1 cellular context compared by ENCODE assay signal in the genomic region with DNA sequence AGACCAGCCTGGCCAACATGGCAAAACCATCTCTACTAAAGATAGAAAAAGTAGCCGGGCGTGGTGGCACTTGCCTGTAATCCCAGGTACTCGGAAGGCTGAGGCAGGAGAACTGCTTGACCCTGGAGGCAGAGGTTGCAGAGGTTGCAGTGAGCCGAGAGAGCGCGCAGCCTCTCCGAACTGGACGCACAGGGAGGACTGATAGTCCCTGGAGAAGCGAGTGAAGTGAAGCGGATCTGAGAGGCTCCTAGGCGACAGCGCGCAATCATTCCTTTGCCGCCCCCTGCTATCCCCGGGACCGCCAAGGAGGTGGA.
TF ChIP-seq lines count a peak whose summit lies in the region.

No MANE protein-coding gene starts in this region.

TF ChIP-seq in HepG2, 621 proteins besides CTCF, POLR2A, EP300 and RAD21 (continued from another document and continues in another):
- TF ChIP-seq ZNF512B (CRISPR knock-in tag; IDR thresholded peaks at IDR 0.05; ENCODE audit: borderline replicate concordance): no peak
- TF ChIP-seq ZNF619 (CRISPR knock-in tag; IDR thresholded peaks at IDR 0.05): peak; percentile 6; the same call in 1 of the 2 replicates
- no peak for TF ChIP-seq MTERF4 (CRISPR knock-in tag; IDR thresholded peaks at IDR 0.05)
- TF ChIP-seq, protein P1, sequence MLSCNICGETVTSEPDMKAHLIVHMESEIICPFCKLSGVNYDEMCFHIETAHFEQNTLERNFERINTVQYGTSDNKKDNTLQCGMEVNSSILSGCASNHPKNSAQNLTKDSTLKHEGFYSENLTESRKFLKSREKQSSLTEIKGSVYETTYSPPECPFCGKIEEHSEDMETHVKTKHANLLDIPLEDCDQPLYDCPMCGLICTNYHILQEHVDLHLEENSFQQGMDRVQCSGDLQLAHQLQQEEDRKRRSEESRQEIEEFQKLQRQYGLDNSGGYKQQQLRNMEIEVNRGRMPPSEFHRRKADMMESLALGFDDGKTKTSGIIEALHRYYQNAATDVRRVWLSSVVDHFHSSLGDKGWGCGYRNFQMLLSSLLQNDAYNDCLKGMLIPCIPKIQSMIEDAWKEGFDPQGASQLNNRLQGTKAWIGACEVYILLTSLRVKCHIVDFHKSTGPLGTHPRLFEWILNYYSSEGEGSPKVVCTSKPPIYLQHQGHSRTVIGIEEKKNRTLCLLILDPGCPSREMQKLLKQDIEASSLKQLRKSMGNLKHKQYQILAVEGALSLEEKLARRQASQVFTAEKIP (CRISPR knock-in tag; IDR thresholded peaks at IDR 0.05; ENCODE audit: borderline replicate concordance): no peak
- no peak for TF ChIP-seq TBX3 (IDR thresholded peaks at IDR 0.05; ENCODE audit: borderline replicate concordance)
- TF ChIP-seq NFKBIZ (CRISPR knock-in tag; IDR thresholded peaks at IDR 0.05): 0 out of 2 replicates have a peak, but pooled peaks have one; percentile 26
- no peak for TF ChIP-seq ZBTB7B (CRISPR knock-in tag; IDR thresholded peaks at IDR 0.05)
- TF ChIP-seq NR2F1 (CRISPR knock-in tag; IDR thresholded peaks at IDR 0.05): 0 out of 4 replicates have a peak, but pooled peaks of 1 of the 2 experiments have one; percentile 13
- TF ChIP-seq NPAS2 (CRISPR knock-in tag; IDR thresholded peaks at IDR 0.05; ENCODE audit: borderline replicate concordance): no peak
- TF ChIP-seq, protein P2, sequence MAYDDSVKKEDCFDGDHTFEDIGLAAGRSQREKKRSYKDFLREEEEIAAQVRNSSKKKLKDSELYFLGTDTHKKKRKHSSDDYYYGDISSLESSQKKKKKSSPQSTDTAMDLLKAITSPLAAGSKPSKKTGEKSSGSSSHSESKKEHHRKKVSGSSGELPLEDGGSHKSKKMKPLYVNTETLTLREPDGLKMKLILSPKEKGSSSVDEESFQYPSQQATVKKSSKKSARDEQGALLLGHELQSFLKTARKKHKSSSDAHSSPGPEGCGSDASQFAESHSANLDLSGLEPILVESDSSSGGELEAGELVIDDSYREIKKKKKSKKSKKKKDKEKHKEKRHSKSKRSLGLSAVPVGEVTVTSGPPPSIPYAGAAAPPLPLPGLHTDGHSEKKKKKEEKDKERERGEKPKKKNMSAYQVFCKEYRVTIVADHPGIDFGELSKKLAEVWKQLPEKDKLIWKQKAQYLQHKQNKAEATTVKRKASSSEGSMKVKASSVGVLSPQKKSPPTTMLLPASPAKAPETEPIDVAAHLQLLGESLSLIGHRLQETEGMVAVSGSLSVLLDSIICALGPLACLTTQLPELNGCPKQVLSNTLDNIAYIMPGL (CRISPR knock-in tag; IDR thresholded peaks at IDR 0.05; ENCODE audit: borderline replicate concordance in 1 of 2, low read depth in 1 of 2): no peak
- TF ChIP-seq, protein P3, sequence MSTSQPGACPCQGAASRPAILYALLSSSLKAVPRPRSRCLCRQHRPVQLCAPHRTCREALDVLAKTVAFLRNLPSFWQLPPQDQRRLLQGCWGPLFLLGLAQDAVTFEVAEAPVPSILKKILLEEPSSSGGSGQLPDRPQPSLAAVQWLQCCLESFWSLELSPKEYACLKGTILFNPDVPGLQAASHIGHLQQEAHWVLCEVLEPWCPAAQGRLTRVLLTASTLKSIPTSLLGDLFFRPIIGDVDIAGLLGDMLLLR (CRISPR knock-in tag; IDR thresholded peaks at IDR 0.05): 0 out of 2 replicates have a peak, but pooled peaks have one; percentile 48
- 0 out of 2 replicates have a peak, but pooled peaks have one; percentile 20 for TF ChIP-seq ZNF138 (CRISPR knock-in tag; IDR thresholded peaks at IDR 0.05; ENCODE audit: low read depth)
- no peak for TF ChIP-seq MYC (CRISPR knock-in tag; IDR thresholded peaks at IDR 0.05; ENCODE audit: borderline replicate concordance)
- no peak for TF ChIP-seq CEBPZ (IDR thresholded peaks at IDR 0.05; ENCODE audit: low read length)
- TF ChIP-seq TGIF2 (CRISPR knock-in tag; IDR thresholded peaks at IDR 0.05): no peak
- TF ChIP-seq DNMT1 (CRISPR knock-in tag; IDR thresholded peaks at IDR 0.05): no peak
- TF ChIP-seq, protein P4, sequence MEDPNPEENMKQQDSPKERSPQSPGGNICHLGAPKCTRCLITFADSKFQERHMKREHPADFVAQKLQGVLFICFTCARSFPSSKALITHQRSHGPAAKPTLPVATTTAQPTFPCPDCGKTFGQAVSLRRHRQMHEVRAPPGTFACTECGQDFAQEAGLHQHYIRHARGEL (CRISPR knock-in tag; IDR thresholded peaks at IDR 0.05): 0 out of 2 replicates have a peak, but pooled peaks have one; percentile 60
- no peak for TF ChIP-seq ZBTB34 (CRISPR knock-in tag; IDR thresholded peaks at IDR 0.05)
- no peak for TF ChIP-seq NCOA2 (CRISPR knock-in tag; IDR thresholded peaks at IDR 0.05)
- 0 out of 2 replicates have a peak, but pooled peaks have one; percentile 8 for TF ChIP-seq ZNF772 (CRISPR knock-in tag; IDR thresholded peaks at IDR 0.05)
- no peak for TF ChIP-seq HOXD1 (CRISPR knock-in tag; IDR thresholded peaks at IDR 0.05)
- TF ChIP-seq ARNTL (CRISPR knock-in tag; IDR thresholded peaks at IDR 0.05): no peak
- TF ChIP-seq CAMTA2 (CRISPR knock-in tag; IDR thresholded peaks at IDR 0.05; ENCODE audit: borderline replicate concordance): no peak
- no peak for TF ChIP-seq ZNF615 (CRISPR knock-in tag; IDR thresholded peaks at IDR 0.05; ENCODE audit: borderline replicate concordance)
- peak; percentile 63; the same call in 1 of the 2 replicates for TF ChIP-seq SMAD1 (CRISPR knock-in tag; IDR thresholded peaks at IDR 0.05; ENCODE audit: borderline replicate concordance, low read depth)
- no peak for TF ChIP-seq KMT2B (CRISPR knock-in tag; IDR thresholded peaks at IDR 0.05)
- TF ChIP-seq ZNF276 (CRISPR knock-in tag; IDR thresholded peaks at IDR 0.05; ENCODE audit: low read depth): no peak
- TF ChIP-seq ISL2 (CRISPR knock-in tag; IDR thresholded peaks at IDR 0.05): 0 out of 2 replicates have a peak, but pooled peaks have one; percentile 24
- TF ChIP-seq MED8 (CRISPR knock-in tag; IDR thresholded peaks at IDR 0.05; ENCODE audit: insufficient replicate concordance): peak; percentile 21
- TF ChIP-seq HOXA9 (CRISPR knock-in tag; IDR thresholded peaks at IDR 0.05; ENCODE audit: borderline replicate concordance): no peak
- TF ChIP-seq REL (CRISPR knock-in tag; conservative IDR thresholded peaks at IDR 0.05): 0 out of 2 replicates have a peak, but pooled peaks have one; percentile 11
- TF ChIP-seq HNRNPK (IDR thresholded peaks at IDR 0.05; ENCODE audit: low read depth, low read length, poor library complexity, severe bottlenecking): no peak
- TF ChIP-seq ATAD3A (CRISPR knock-in tag; IDR thresholded peaks at IDR 0.05): no peak
- TF ChIP-seq RARA (CRISPR knock-in tag; IDR thresholded peaks at IDR 0.05): peak; percentile 17; the same call in 1 of the 2 replicates
- no peak for TF ChIP-seq ZNF253 (CRISPR knock-in tag; IDR thresholded peaks at IDR 0.05; ENCODE audit: borderline replicate concordance)
- TF ChIP-seq ZNF441 (CRISPR knock-in tag; IDR thresholded peaks at IDR 0.05; ENCODE audit: borderline replicate concordance): no peak
- TF ChIP-seq ZNF557 (CRISPR knock-in tag; IDR thresholded peaks at IDR 0.05): no peak
- TF ChIP-seq MLLT10 (CRISPR knock-in tag; IDR thresholded peaks at IDR 0.05): no peak
- TF ChIP-seq PHF5A (CRISPR knock-in tag; IDR thresholded peaks at IDR 0.05; ENCODE audit: low read depth, unreplicated experiment): no peak
- no peak for TF ChIP-seq ZNF296 (CRISPR knock-in tag; conservative IDR thresholded peaks at IDR 0.05)
- no peak for TF ChIP-seq HCFC1 (IDR thresholded peaks at IDR 0.05; ENCODE audit: low read depth, low read length)
- TF ChIP-seq ZBTB42 (CRISPR knock-in tag; IDR thresholded peaks at IDR 0.05): 0 out of 2 replicates have a peak, but pooled peaks have one; percentile 35
- no peak; the same call in 1 of the 2 replicates for TF ChIP-seq ZBTB3 (CRISPR knock-in tag; IDR thresholded peaks at IDR 0.05; ENCODE audit: borderline replicate concordance, low read depth)
- TF ChIP-seq DBP (CRISPR knock-in tag; IDR thresholded peaks at IDR 0.05; ENCODE audit: not compliant biosample characterization): no peak
- TF ChIP-seq ARID2 (CRISPR knock-in tag; IDR thresholded peaks at IDR 0.05; ENCODE audit: borderline replicate concordance): peak; percentile 44; the same call in 1 of the 2 replicates
- TF ChIP-seq AHR (CRISPR knock-in tag; IDR thresholded peaks at IDR 0.05): no peak
- TF ChIP-seq TERF1 (CRISPR knock-in tag; IDR thresholded peaks at IDR 0.05): no peak
- no peak for TF ChIP-seq STAT5B (CRISPR knock-in tag; IDR thresholded peaks at IDR 0.05)
